8 cellular contexts compared by ENCODE assay signal in the genomic region with DNA sequence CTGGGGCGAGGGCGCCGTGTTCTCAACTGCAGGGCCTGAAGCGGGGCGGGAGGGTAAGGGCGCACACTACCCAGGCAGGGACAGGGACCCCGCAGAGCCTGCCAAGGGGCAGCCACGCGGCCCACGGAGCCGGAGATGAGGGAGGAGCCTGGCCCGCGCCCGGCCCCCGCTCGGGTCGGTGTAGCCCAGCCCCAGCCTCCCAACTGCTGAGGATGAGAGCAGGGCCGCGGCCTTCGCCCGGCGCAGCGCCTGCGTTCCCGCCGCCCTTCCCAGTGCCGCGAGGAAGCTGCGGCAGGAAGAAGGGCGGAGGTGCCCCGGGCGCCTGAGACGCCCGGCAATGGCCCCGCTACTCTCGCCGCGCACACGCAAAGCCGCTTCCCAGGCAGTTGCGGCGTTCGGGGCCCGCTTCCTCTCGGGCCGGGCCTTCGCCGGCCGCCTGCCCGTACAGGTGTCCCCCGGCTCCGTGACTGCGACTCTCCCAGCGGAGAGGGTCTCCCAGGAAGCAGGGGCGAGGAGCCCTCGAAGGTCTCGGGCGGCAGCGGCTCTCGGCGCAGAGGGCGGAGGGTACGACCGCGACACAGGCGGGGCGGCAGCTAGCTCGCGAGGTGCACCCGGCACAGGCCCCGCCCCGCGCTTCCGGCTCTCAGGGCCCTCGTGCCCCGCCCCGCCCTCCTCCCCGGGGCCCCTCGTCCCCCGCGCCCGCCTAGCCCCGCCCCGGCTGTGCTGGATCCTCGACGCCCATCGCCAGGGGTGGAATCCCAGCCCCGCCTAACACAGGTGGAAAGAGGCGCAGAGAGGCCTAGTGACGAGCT. TPM values are rescaled to one million over a fixed set of nuclear protein-coding genes. Genes with fewer than 3 reads are reported as not detected.
DNase-seq lines count a peak whose midpoint lies in the region; ATAC-seq and TF ChIP-seq lines count a peak whose summit lies in the region.

No MANE protein-coding gene starts in this region.

- H3K36me3 Mint-ChIP-seq in activated naive CD4-positive, alpha-beta T cell treated with anti-CD3 and anti-CD28 coated beads, Interleukin-2, amount 50 U/mL, for 24 hours, result no peaks in the 10 kb centered on the region

- H3K4me1 ChIP-seq in parathyroid adenoma, result peaks cover 9% of the 10 kb centered on the region
- peaks cover 3 to 17% (median 13%) of the 10 kb centered on the region in 4 donors for H3K4me1 ChIP-seq in transverse colon

- TF ChIP-seq POLR2A in NB4 (IDR thresholded peaks at IDR 0.05; ENCODE audit: extremely low read depth, insufficient read length) (peak; percentile 95), transverse colon (IDR thresholded peaks at IDR 0.05) (peak; percentile 95)

- H3K36me3 ChIP-seq in SK-N-MC (ENCODE audit: insufficient read depth, low read length), result no peaks in the 10 kb centered on the region
- H3K36me3 ChIP-seq in parathyroid adenoma (ENCODE audit: control insufficient read depth, insufficient read depth, low read length), result no peaks in the 10 kb centered on the region
- no peaks in the 10 kb centered on the region for H3K36me3 ChIP-seq in transverse colon

- H3K27me3 ChIP-seq in parathyroid adenoma (ENCODE audit: control insufficient read depth, insufficient read depth, low read length) (no peaks in the 10 kb centered on the region), transverse colon (no peaks in the 10 kb centered on the region)

- H3K9ac ChIP-seq in SK-N-MC (ENCODE audit: insufficient read length), result peak overlapping the region; percentile 92
- peak overlapping the region; percentile 88 for H3K9ac ChIP-seq in parathyroid adenoma

- peak overlapping the region; percentile 92 for H2AFZ ChIP-seq in parathyroid adenoma

- TF ChIP-seq EP300 in transverse colon (IDR thresholded peaks at IDR 0.05; ENCODE audit: low read depth), result no peak

- H3K4me2 ChIP-seq in parathyroid adenoma (ENCODE audit: low read length), result peak overlapping the region; percentile 90

- 1% methylated on average over 30 of the region's 90 CpGs; no CpG with 5 or more reads in 1 of the 2 donors for WGBS in transverse colon (ENCODE audit: low coverage in 1 of 2), 2 donors

- peaks cover 39% of the 10 kb centered on the region for H3K4me1 Mint-ChIP-seq in activated naive CD4-positive, alpha-beta T cell treated with anti-CD3 and anti-CD28 coated beads, Interleukin-2, amount 50 U/mL, for 24 hours

- peak overlapping the region; percentile 86 for H3K4me3 Mint-ChIP-seq in activated naive CD4-positive, alpha-beta T cell treated with anti-CD3 and anti-CD28 coated beads, Interleukin-2, amount 50 U/mL, for 24 hours

- H3K4me3 ChIP-seq in NB4 (ENCODE audit: low read depth, low read length) (peak overlapping the region; percentile 69), SK-N-MC (peak overlapping the region; percentile 96), parathyroid adenoma (ENCODE audit: low read depth, low read length) (peak overlapping the region; percentile 94), transverse colon (peak overlapping the region; percentile 72 to 98 (median 76))

- DNase-seq in GM10266 (ENCODE audit: extremely low spot score), result peak; percentile 97
- peak; percentile 92 for DNase-seq in NB4 (ENCODE audit: low read depth)
- no peak for DNase-seq in SK-N-MC (ENCODE audit: low read depth, low spot score)
- DNase-seq in Right ventricle myocardium superior, result peak; percentile 96
- peak; percentile 96 for DNase-seq in transverse colon

- intact Hi-C loops in Right ventricle myocardium superior (cut with DNase I), result no loop called here
- intact Hi-C loops in transverse colon (cut with DNase I; ENCODE audit: low total_unique reads), result no loop called here

- H3K9me3 ChIP-seq in SK-N-MC (ENCODE audit: low read depth, low read length) (no peaks in the 10 kb centered on the region), parathyroid adenoma (ENCODE audit: control insufficient read depth, low read length) (no peaks in the 10 kb centered on the region), transverse colon (no peaks in the 10 kb centered on the region)

- H3K27ac ChIP-seq in SK-N-MC (peak overlapping the region; percentile 88), parathyroid adenoma (peak overlapping the region; percentile 89), transverse colon (peak overlapping the region; percentile 96 to 99 (median 98))

- peak overlapping the region; percentile 84 for H3K27ac Mint-ChIP-seq in activated naive CD4-positive, alpha-beta T cell treated with anti-CD3 and anti-CD28 coated beads, Interleukin-2, amount 50 U/mL, for 24 hours

- TF ChIP-seq CTCF in GM10266 (IDR thresholded peaks at IDR 0.05; ENCODE audit: control insufficient read depth, insufficient read depth, low read depth, missing control alignments), result no peak
- TF ChIP-seq CTCF in NB4 (IDR thresholded peaks at IDR 0.05; ENCODE audit: low read depth, low read length), result no peak
- no peak for TF ChIP-seq CTCF in parathyroid adenoma (IDR thresholded peaks at IDR 0.05)
- no peak for TF ChIP-seq CTCF in transverse colon (IDR thresholded peaks at IDR 0.05)

- in situ Hi-C loops in transverse colon (cut with MboI; ENCODE audit: low pct_ligation_motif_present in 1 of 4, low pct_unique_long_range_greater_than_20kb in 1 of 4, low sequenced_read_pairs in 3 of 4), result no loop called here

- no peaks in the 10 kb centered on the region for H3K9me3 Mint-ChIP-seq in activated naive CD4-positive, alpha-beta T cell treated with anti-CD3 and anti-CD28 coated beads, Interleukin-2, amount 50 U/mL, for 24 hours

- H3K27me3 Mint-ChIP-seq in activated naive CD4-positive, alpha-beta T cell treated with anti-CD3 and anti-CD28 coated beads, Interleukin-2, amount 50 U/mL, for 24 hours, result no peaks in the 10 kb centered on the region

- ATAC-seq in HG02571 (IDR thresholded peaks at IDR 0.05; ENCODE audit: unreplicated experiment) (peak; percentile 88), Right ventricle myocardium superior (ENCODE audit: poor library complexity) (peak; percentile 98)

- H3K79me2 ChIP-seq in parathyroid adenoma, result no peaks in the 10 kb centered on the region

RNA-seq across cellular contexts. Expression of a gene that starts 24.8 kb away (rescaled TPM):
- total RNA-seq in Right ventricle myocardium superior (48.1 TPM), transverse colon (10 to 100 TPM; 50.8 to 61.3 (median 58.6) TPM)

RNA-seq across cellular contexts. Expression of a gene that starts 54.7 kb away (rescaled TPM):
- total RNA-seq in Right ventricle myocardium superior, result not detected
- 10 to 100 TPM in 3 of 4 donors, 1 to 10 TPM in 1; 4.9 to 33.2 (median 23.7) TPM for total RNA-seq in transverse colon
